In genomic region chr12:105083551-105084105, GRCh38 we compare ENCODE assay signal across 8 cellular contexts. TPM values are rescaled to one million over a fixed set of nuclear protein-coding genes. Genes with fewer than 3 reads are reported as not detected.
DNase-seq lines count a peak whose midpoint lies in the region; ATAC-seq, FAIRE-seq and TF ChIP-seq lines count a peak whose summit lies in the region.

No MANE protein-coding gene starts in this region.

- no peak for TF ChIP-seq CTCF in bronchial epithelial cell (IDR thresholded peaks at IDR 0.05; ENCODE audit: insufficient read depth, low read length, severe bottlenecking)

- H3K4me3 ChIP-seq in BLaER1 treated with 17β-estradiol and CSF1 and Interleukin-3, amounts not matched to agents 10 nM and 100 nM = peak overlapping the region; percentile 46 to 62 (median 50)
- H3K4me3 ChIP-seq in bronchial epithelial cell (ENCODE audit: low read depth, low read length) (peak overlapping the region; percentile 79), skeletal muscle tissue (ENCODE audit: low read length in 3 of 3) (peak overlapping the region; percentile 71 to 84 (median 72))

- H3K4me2 ChIP-seq in BLaER1 treated with 17β-estradiol and CSF1 and Interleukin-3, amounts not matched to agents 10 nM and 100 nM = peak overlapping the region; percentile 56 to 87 (median 75)

- H3K4me1 ChIP-seq in BLaER1 treated with 17β-estradiol and CSF1 and Interleukin-3, amounts not matched to agents 10 nM and 100 nM = peaks cover 0 to 11% (median 8%) of the 10 kb centered on the region in 10 experiments; a peak in 9 of 20 replicates
- H3K4me1 ChIP-seq in skeletal muscle tissue (ENCODE audit: control insufficient read depth in 3 of 3, insufficient read depth in 3 of 3, low read length in 3 of 3) = peaks cover 6 to 14% (median 8%) of the 10 kb centered on the region in 3 donors

- FAIRE-seq in bronchial epithelial cell (lab: Jason Lieb, UNC) (no peak), RCC 7860 (lab: Jason Lieb, UNC) (no peak)

- DNase-seq in NOMO-1 treated with dmso at 0.1 percent for 144 hours (lab: John Stamatoyannopoulos, UW; ENCODE audit: unreplicated experiment) = peak; percentile 6
- peak; percentile 22 for DNase-seq in bronchial epithelial cell (ENCODE audit: low read depth)
- DNase-seq in iris pigment epithelial cell (ENCODE audit: low read depth) = peak; percentile 80
- no peak for DNase-seq in AML-193 (lab: John Stamatoyannopoulos, UW)
- no peak for DNase-seq in RCC 7860 (ENCODE audit: low spot score)

- H3K27me3 ChIP-seq in BLaER1 treated with 17β-estradiol and CSF1 and Interleukin-3, amounts not matched to agents 10 nM and 100 nM = peaks cover 0 to 16% (median 8%) of the 10 kb centered on the region in 11 experiments; a peak in 10 of 22 replicates
- peaks cover 1% of the 10 kb centered on the region for H3K27me3 ChIP-seq in bronchial epithelial cell (ENCODE audit: control insufficient read depth, insufficient read depth, low read length)
- H3K27me3 ChIP-seq in skeletal muscle tissue (ENCODE audit: control insufficient read depth in 3 of 3, insufficient read depth in 3 of 3, low read length in 3 of 3) = no peaks in the 10 kb centered on the region

- H3K9me3 ChIP-seq in BLaER1 treated with 17β-estradiol and CSF1 and Interleukin-3, amounts not matched to agents 10 nM and 100 nM (replicated peaks in 1 of 11) = peaks cover 22 to 33% (median 26%) of the 10 kb centered on the region in 11 experiments
- H3K9me3 ChIP-seq in skeletal muscle tissue (ENCODE audit: control insufficient read depth in 3 of 3, low read length in 3 of 3) = no peaks in the 10 kb centered on the region

- no peaks in the 10 kb centered on the region for H4K20me1 ChIP-seq in BLaER1 treated with 17β-estradiol and CSF1 and Interleukin-3, amounts not matched to agents 10 nM and 100 nM

- H3K9ac ChIP-seq in BLaER1 treated with 17β-estradiol and CSF1 and Interleukin-3, amounts not matched to agents 10 nM and 100 nM = peak overlapping the region; percentile 39 to 73 (median 61); a peak in 19 of 22 replicates
- H3K9ac ChIP-seq in skeletal muscle tissue (ENCODE audit: low read depth in 1 of 3, low read length in 3 of 3) = peak overlapping the region; percentile 48 to 76 (median 74)

- ATAC-seq in GM21717 (IDR thresholded peaks at IDR 0.05; ENCODE audit: unreplicated experiment) = peak; percentile 34

- peak overlapping the region in 7 of 11 experiments; percentile 12 to 52 (median 32); a peak in 11 of 22 replicates for H3K27ac ChIP-seq in BLaER1 treated with 17β-estradiol and CSF1 and Interleukin-3, amounts not matched to agents 10 nM and 100 nM
- H3K27ac ChIP-seq in skeletal muscle tissue (ENCODE audit: low read depth, low read length) = no peak overlapping the region

- H3K36me3 ChIP-seq in BLaER1 treated with 17β-estradiol and CSF1 and Interleukin-3, amounts not matched to agents 10 nM and 100 nM = no peaks in the 10 kb centered on the region
- H3K36me3 ChIP-seq in bronchial epithelial cell (ENCODE audit: control insufficient read depth, insufficient read depth, low read length) (no peaks in the 10 kb centered on the region), skeletal muscle tissue (ENCODE audit: control insufficient read depth in 3 of 3, insufficient read depth in 3 of 3, low read length in 3 of 3) (no peaks in the 10 kb centered on the region)

RNA-seq across cellular contexts. Expression of gene ALDH1L2, which starts 0.6 kb away (rescaled TPM):
- total RNA-seq in bronchial epithelial cell (34.2 and 35.7 TPM in 2 replicates), skeletal muscle tissue (6.3 TPM)

RNA-seq across cellular contexts. Expression of gene WASHC4, which starts 23.9 kb away (rescaled TPM):
- total RNA-seq in bronchial epithelial cell = 52.5 and 60.8 TPM in 2 replicates
- 64.7 TPM for total RNA-seq in skeletal muscle tissue

Comparison
In these comparisons a context has a peak if more than half of its experiments do, and no peak if none do; other contexts are left out.
1. DNase-seq: peak in NOMO-1 treated with dmso at 0.1 percent for 144 hours (single experiment), bronchial epithelial cell (single experiment) and iris pigment epithelial cell (single experiment); none in AML-193 (0 of 2) and RCC 7860 (single experiment).
2. Peak in every context shown above with its lines, with median percentiles within 50 percentile points of each other: H3K4me3 ChIP-seq.